In the genomic region with DNA sequence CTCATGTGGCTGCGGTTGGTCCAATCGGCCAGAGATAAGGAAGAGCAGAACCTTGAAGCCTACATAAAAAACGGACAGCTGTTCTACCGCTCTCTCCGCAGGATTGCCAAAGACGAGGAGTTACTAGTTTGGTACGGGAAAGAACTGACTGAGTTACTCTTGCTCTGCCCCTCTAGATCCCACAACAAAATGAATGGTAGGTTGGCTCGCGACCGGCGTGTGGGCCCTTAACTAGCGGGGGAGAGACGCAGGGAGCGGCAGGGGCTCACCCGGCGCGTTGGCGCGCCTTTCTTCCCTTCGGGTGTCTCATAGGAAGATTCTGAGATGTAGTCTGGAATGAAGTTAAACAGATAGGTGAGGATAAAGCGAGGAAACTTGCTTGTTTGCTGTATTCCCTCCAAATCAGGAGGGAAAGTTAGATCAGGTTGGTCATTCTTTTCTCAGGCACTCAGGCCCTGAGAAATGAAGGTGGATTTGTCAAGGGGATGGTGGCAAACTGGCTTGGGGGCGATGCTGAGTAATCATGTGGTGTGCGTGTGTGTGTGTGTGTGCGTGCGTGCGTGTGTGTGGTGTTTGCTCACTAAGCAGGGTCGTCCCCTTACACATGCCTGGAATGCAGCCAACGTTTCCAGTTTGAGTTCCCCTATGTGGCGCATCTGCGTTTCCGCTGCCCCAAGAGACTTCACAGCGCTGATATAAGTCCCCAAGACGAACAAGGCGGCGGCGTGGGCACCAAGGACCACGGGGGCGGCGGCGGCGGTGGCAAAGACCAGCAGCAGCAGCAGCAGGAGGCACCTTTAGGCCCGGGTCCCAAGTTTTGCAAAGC, we compare ENCODE assay signal across 8 cellular contexts. TPM values are rescaled to one million over a fixed set of nuclear protein-coding genes. Genes with fewer than 3 reads are reported as not detected.
DNase-seq lines count a peak whose midpoint lies in the region; ATAC-seq and TF ChIP-seq lines count a peak whose summit lies in the region.

No MANE protein-coding gene starts in this region.

- peaks cover 29% of the 10 kb centered on the region for H3K4me1 ChIP-seq in SJSA1 (replicated peaks)
- H3K4me1 ChIP-seq in adipocyte (ENCODE audit: control insufficient read depth, insufficient read depth, low read length) = peaks cover 8% of the 10 kb centered on the region

- H3K9me3 ChIP-seq in SJSA1 (replicated peaks) = no peaks in the 10 kb centered on the region; the same call in 1 of the 2 replicates
- no peaks in the 10 kb centered on the region for H3K9me3 ChIP-seq in adipocyte (ENCODE audit: control insufficient read depth, low read length)
- no peaks in the 10 kb centered on the region for H3K9me3 ChIP-seq in iPS-18c (ENCODE audit: control insufficient read depth, insufficient read depth, low read length)

- ATAC-seq in HG02852 (IDR thresholded peaks at IDR 0.05; ENCODE audit: unreplicated experiment) = peak; percentile 29
- no peak for ATAC-seq in GM21515 (IDR thresholded peaks at IDR 0.05; ENCODE audit: unreplicated experiment)

- peak overlapping the region; percentile 83 for H3K9ac ChIP-seq in adipocyte (ENCODE audit: low read length)

- DNase-seq in GM13977 (ENCODE audit: low spot score) (no peak), SJSA1 (ENCODE audit: low read depth in 1 of 2, low spot score in 2 of 2) (peak in 1 of 2 experiments; percentile 77), adipocyte (ENCODE audit: low read depth) (peak; percentile 53), HPDE6-E6E7 (ENCODE audit: extremely low spot score) (no peak)
- DNase-seq in stimulated activated CD4-positive, alpha-beta T cell treated with anti-CD3 and anti-CD28 coated beads, Interleukin-2, amount 100 ng/mL, for 4 hours (ENCODE audit: low read depth) = peak; percentile 66

- H3K27ac ChIP-seq in SJSA1 = peak overlapping the region; percentile 77

- H3K27me3 ChIP-seq in SJSA1 (replicated peaks) = no peaks in the 10 kb centered on the region
- no peaks in the 10 kb centered on the region for H3K27me3 ChIP-seq in adipocyte (replicated peaks; ENCODE audit: control insufficient read depth, insufficient read depth, low read length)

- in situ Hi-C loops in GM13977 (cut with MboI; ENCODE audit: low pct_unique_long_range_greater_than_20kb, low sequenced_read_pairs, unreplicated experiment) = loop anchor here (25.0 kb wide), 1 partner anchor 1264 kb away; a partner anchor contains a TSS

- H3K4me3 ChIP-seq in SJSA1 = peak overlapping the region; percentile 89
- peak overlapping the region; percentile 85 for H3K4me3 ChIP-seq in adipocyte (ENCODE audit: low read length)
- peak overlapping the region; percentile 16; the same call in 1 of the 2 replicates for H3K4me3 ChIP-seq in iPS-18c (ENCODE audit: insufficient read depth, low read depth, low read length)

- H3K36me3 ChIP-seq in SJSA1 = peaks cover 7% of the 10 kb centered on the region
- H3K36me3 ChIP-seq in adipocyte (ENCODE audit: control insufficient read depth, insufficient read depth, low read length, severe bottlenecking) = no peaks in the 10 kb centered on the region

- peak; percentile 7 for TF ChIP-seq CTCF in GM13977 (IDR thresholded peaks at IDR 0.05; ENCODE audit: extremely low read depth, insufficient read depth, missing control alignments)

RNA-seq across cellular contexts. Expression of a gene that starts 4.2 kb away (rescaled TPM):
- 5.2 and 8.5 TPM in 2 replicates for total RNA-seq in SJSA1 (2014; rRNA removed; shearing (Covaris generic))

Comparison
In these comparisons a context has a peak if more than half of its experiments do, and no peak if none do; other contexts are left out.
1. DNase-seq: peak in adipocyte (single experiment) and stimulated activated CD4-positive, alpha-beta T cell treated with anti-CD3 and anti-CD28 coated beads, Interleukin-2, amount 100 ng/mL, for 4 hours (single experiment); none in GM13977 (single experiment) and HPDE6-E6E7 (single experiment).
2. H3K4me3 ChIP-seq: peak in every context shown above with its lines; median percentile 89 in SJSA1; 85 in adipocyte; 16 in iPS-18c.